ENCODE assay signal across 20 cellular contexts in genomic region chr1:187891993-187892392, GRCh38.
"Had no signal": no experiment of that assay in that cellular context is flagged by ENCODE, and none has a peak within 500 bp of the region (broad histone marks: within the 10 kb centered on the region; RNA-seq: fewer than 3 reads in every experiment).

No MANE protein-coding gene starts in this region.

- H3K4me3 ChIP-seq: dorsolateral prefrontal cortex, left ventricle myocardium inferior, prostate gland, skin epidermis, tibial nerve, uterus had no signal

- H3K27me3 ChIP-seq: dorsolateral prefrontal cortex, tibial nerve, uterus had no signal

- H3K36me3 Mint-ChIP-seq: activated naive CD4-positive, alpha-beta T cell treated with anti-CD3 and anti-CD28 coated beads, Interleukin-2, amount 10 ng/mL, durations not matched to agents 7 days and 5 days; memory B cell had no signal

- H3K36me3 ChIP-seq: left ventricle myocardium inferior, prostate gland, tibial nerve, uterus had no signal

- H3K4me1 Mint-ChIP-seq: activated naive CD4-positive, alpha-beta T cell treated with anti-CD3 and anti-CD28 coated beads, Interleukin-2, amount 10 ng/mL, durations not matched to agents 7 days and 5 days; memory B cell; natural killer cell had no signal

- H3K4me3 Mint-ChIP-seq: activated naive CD4-positive, alpha-beta T cell treated with anti-CD3 and anti-CD28 coated beads, Interleukin-2, amount 10 ng/mL, durations not matched to agents 7 days and 5 days; endodermal cell; memory B cell; natural killer cell had no signal

- H3K9me3 ChIP-seq: prostate gland, tibial nerve, uterus had no signal

- DNase-seq: activated CD4-positive, alpha-beta T cell treated with anti-CD3 and anti-CD28 coated beads, Interleukin-2, amount 50 U/mL, for 48 hours; activated naive CD4-positive, alpha-beta T cell treated with anti-CD3 and anti-CD28 coated beads, Interleukin-2, amount 10 ng/mL, durations not matched to agents 7 days and 5 days; activated T-cell treated with anti-CD3 and anti-CD28 coated beads, Interleukin-2, amount 50 U/mL, for 1 hour; dorsolateral prefrontal cortex; endodermal cell; erythroblast; kidney; left ventricle myocardium inferior; natural killer cell; right cardiac atrium; stimulated activated CD4-positive, alpha-beta T cell treated with anti-CD3 and anti-CD28 coated beads, Interleukin-4, amount 100 ng/mL, for 4 hours; stimulated activated CD8-positive, alpha-beta memory T cell treated with anti-CD3 and anti-CD28 coated beads, Interleukin-4, amount 100 ng/mL, for 48 hours; stimulated activated naive CD4-positive, alpha-beta T cell treated with Interleukin-2 at 50 U/mL for 16 hours; substantia nigra; uterus had no signal

- H3K4me1 ChIP-seq: left ventricle myocardium inferior, prostate gland, tibial nerve, uterus had no signal

- H3K27ac Mint-ChIP-seq: activated naive CD4-positive, alpha-beta T cell treated with anti-CD3 and anti-CD28 coated beads, Interleukin-2, amount 10 ng/mL, durations not matched to agents 7 days and 5 days; activated T-helper 2 cell treated with anti-CD3 and anti-CD28 coated beads, Interferon-gamma antibody, Interleukin-2, Interleukin-4, amounts not matched to agents 10 μg/mL and 5 μg/mL and 100 μg/mL, durations not matched to agents 14 hours and 24 hours and 36 hours; endodermal cell; memory B cell; natural killer cell had no signal

- ATAC-seq: natural killer cell had no signal

- H3K27me3 Mint-ChIP-seq: activated naive CD4-positive, alpha-beta T cell treated with anti-CD3 and anti-CD28 coated beads, Interleukin-2, amount 10 ng/mL, durations not matched to agents 7 days and 5 days; memory B cell had no signal

- H3K27ac ChIP-seq: dorsolateral prefrontal cortex, left ventricle myocardium inferior, prostate gland, skin epidermis, tibial nerve, uterus had no signal
